Comparison of ENCODE assay signal across 1 cellular context in the genomic region with DNA sequence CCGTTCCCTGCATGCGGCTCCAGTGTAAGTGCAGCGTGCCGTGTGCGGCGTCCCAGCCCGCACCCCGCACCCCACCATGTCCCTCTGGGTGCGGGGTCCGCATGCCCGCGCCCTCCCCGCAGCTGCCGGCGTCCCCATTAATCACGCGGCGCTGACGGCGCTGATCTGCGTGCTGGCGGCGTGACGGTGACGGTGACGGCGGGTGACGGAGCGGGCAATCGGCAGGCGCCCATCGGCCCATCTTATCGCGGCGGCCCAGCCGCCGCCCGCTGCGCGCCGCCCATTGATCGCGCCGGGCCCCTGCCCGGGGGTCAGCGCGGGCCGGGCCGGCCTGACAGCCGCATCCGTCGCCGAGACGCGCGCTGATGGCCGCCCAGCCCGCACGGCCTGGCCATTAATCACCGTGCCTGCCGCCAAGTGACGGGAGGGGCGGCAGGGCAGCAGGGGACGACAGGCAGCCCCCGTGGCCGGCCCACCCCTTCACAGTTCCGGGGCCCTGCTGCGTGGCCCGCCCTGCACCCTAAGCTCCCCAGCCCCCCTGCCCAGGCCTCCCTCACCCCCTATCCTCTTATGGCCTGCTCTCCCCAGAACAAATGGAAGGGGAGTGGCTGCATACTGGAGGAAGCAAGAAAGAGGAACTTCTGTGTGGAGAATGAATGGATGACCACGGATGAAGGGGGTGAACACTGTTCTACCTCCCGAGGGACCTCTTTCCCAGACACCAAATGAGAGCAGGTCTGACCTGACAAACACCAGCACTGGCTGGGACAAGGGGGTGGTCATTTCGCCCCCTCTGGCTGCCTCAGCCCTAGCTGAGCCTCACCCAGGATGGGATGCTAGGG.
TF ChIP-seq lines count a peak whose summit lies in the region.

No MANE protein-coding gene starts in this region.

TF ChIP-seq in K562, 482 proteins besides CTCF, POLR2A, EP300 and RAD21 (continued from another document and continues in another):
- TF ChIP-seq, protein P1, sequence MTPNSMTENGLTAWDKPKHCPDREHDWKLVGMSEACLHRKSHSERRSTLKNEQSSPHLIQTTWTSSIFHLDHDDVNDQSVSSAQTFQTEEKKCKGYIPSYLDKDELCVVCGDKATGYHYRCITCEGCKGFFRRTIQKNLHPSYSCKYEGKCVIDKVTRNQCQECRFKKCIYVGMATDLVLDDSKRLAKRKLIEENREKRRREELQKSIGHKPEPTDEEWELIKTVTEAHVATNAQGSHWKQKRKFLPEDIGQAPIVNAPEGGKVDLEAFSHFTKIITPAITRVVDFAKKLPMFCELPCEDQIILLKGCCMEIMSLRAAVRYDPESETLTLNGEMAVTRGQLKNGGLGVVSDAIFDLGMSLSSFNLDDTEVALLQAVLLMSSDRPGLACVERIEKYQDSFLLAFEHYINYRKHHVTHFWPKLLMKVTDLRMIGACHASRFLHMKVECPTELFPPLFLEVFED (CRISPR knock-in tag; conservative IDR thresholded peaks at IDR 0.05) = no peak
- TF ChIP-seq, protein P2, sequence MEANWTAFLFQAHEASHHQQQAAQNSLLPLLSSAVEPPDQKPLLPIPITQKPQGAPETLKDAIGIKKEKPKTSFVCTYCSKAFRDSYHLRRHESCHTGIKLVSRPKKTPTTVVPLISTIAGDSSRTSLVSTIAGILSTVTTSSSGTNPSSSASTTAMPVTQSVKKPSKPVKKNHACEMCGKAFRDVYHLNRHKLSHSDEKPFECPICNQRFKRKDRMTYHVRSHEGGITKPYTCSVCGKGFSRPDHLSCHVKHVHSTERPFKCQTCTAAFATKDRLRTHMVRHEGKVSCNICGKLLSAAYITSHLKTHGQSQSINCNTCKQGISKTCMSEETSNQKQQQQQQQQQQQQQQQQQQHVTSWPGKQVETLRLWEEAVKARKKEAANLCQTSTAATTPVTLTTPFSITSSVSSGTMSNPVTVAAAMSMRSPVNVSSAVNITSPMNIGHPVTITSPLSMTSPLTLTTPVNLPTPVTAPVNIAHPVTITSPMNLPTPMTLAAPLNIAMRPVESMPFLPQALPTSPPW (CRISPR knock-in tag; IDR thresholded peaks at IDR 0.05) = peak; percentile 85
- TF ChIP-seq MYBL2 (IDR thresholded peaks at IDR 0.05; ENCODE audit: low read depth) (no peak), MYBL2 (CRISPR knock-in tag; IDR thresholded peaks at IDR 0.05; ENCODE audit: borderline replicate concordance) (no peak), ZBTB17 (CRISPR knock-in tag; IDR thresholded peaks at IDR 0.05) (no peak), TEAD1 (CRISPR knock-in tag; IDR thresholded peaks at IDR 0.05) (0 out of 4 replicates have a peak, but pooled peaks of 1 of the 2 experiments have one; percentile 8), KLF1 (tag; IDR thresholded peaks at IDR 0.05) (peak; percentile 54; the same call in 1 of the 2 replicates), TOE1 (IDR thresholded peaks at IDR 0.05; ENCODE audit: borderline replicate concordance) (no peak), TOE1 (CRISPR knock-in tag; IDR thresholded peaks at IDR 0.05; ENCODE audit: borderline replicate concordance, low read depth) (no peak), ZNF764 (CRISPR knock-in tag; IDR thresholded peaks at IDR 0.05; ENCODE audit: low read depth) (no peak), PCBP1 (IDR thresholded peaks at IDR 0.05; ENCODE audit: low read depth, low read length, poor library complexity, severe bottlenecking) (no peak), MAFF (IDR thresholded peaks at IDR 0.05; ENCODE audit: low read length) (no peak), CBX8 (IDR thresholded peaks at IDR 0.05; ENCODE audit: borderline replicate concordance, extremely low read depth, low read depth, low read length, poor library complexity, severe bottlenecking) (no peak), PHF21A (IDR thresholded peaks at IDR 0.05; ENCODE audit: borderline replicate concordance, low read depth) (no peak), CBX2 (IDR thresholded peaks at IDR 0.05; ENCODE audit: insufficient read depth, low read length, poor library complexity, severe bottlenecking) (no peak), RAD51 (IDR thresholded peaks at IDR 0.05; ENCODE audit: borderline replicate concordance, low read depth) (no peak), TRIM28 (IDR thresholded peaks at IDR 0.05) (no peak), NFYB (IDR thresholded peaks at IDR 0.05; ENCODE audit: extremely low read depth, insufficient read length) (no peak)
- TF ChIP-seq, protein P3, sequence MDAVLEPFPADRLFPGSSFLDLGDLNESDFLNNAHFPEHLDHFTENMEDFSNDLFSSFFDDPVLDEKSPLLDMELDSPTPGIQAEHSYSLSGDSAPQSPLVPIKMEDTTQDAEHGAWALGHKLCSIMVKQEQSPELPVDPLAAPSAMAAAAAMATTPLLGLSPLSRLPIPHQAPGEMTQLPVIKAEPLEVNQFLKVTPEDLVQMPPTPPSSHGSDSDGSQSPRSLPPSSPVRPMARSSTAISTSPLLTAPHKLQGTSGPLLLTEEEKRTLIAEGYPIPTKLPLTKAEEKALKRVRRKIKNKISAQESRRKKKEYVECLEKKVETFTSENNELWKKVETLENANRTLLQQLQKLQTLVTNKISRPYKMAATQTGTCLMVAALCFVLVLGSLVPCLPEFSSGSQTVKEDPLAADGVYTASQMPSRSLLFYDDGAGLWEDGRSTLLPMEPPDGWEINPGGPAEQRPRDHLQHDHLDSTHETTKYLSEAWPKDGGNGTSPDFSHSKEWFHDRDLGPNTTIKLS (IDR thresholded peaks at IDR 0.05; ENCODE audit: borderline replicate concordance, low read depth) = peak; percentile 38; the same call in 1 of the 2 replicates
- TF ChIP-seq, protein P4, sequence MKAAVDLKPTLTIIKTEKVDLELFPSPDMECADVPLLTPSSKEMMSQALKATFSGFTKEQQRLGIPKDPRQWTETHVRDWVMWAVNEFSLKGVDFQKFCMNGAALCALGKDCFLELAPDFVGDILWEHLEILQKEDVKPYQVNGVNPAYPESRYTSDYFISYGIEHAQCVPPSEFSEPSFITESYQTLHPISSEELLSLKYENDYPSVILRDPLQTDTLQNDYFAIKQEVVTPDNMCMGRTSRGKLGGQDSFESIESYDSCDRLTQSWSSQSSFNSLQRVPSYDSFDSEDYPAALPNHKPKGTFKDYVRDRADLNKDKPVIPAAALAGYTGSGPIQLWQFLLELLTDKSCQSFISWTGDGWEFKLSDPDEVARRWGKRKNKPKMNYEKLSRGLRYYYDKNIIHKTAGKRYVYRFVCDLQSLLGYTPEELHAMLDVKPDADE (conservative IDR thresholded peaks at IDR 0.05; ENCODE audit: control insufficient read depth, low read depth, low read length) = no peak
- TF ChIP-seq, protein P5, sequence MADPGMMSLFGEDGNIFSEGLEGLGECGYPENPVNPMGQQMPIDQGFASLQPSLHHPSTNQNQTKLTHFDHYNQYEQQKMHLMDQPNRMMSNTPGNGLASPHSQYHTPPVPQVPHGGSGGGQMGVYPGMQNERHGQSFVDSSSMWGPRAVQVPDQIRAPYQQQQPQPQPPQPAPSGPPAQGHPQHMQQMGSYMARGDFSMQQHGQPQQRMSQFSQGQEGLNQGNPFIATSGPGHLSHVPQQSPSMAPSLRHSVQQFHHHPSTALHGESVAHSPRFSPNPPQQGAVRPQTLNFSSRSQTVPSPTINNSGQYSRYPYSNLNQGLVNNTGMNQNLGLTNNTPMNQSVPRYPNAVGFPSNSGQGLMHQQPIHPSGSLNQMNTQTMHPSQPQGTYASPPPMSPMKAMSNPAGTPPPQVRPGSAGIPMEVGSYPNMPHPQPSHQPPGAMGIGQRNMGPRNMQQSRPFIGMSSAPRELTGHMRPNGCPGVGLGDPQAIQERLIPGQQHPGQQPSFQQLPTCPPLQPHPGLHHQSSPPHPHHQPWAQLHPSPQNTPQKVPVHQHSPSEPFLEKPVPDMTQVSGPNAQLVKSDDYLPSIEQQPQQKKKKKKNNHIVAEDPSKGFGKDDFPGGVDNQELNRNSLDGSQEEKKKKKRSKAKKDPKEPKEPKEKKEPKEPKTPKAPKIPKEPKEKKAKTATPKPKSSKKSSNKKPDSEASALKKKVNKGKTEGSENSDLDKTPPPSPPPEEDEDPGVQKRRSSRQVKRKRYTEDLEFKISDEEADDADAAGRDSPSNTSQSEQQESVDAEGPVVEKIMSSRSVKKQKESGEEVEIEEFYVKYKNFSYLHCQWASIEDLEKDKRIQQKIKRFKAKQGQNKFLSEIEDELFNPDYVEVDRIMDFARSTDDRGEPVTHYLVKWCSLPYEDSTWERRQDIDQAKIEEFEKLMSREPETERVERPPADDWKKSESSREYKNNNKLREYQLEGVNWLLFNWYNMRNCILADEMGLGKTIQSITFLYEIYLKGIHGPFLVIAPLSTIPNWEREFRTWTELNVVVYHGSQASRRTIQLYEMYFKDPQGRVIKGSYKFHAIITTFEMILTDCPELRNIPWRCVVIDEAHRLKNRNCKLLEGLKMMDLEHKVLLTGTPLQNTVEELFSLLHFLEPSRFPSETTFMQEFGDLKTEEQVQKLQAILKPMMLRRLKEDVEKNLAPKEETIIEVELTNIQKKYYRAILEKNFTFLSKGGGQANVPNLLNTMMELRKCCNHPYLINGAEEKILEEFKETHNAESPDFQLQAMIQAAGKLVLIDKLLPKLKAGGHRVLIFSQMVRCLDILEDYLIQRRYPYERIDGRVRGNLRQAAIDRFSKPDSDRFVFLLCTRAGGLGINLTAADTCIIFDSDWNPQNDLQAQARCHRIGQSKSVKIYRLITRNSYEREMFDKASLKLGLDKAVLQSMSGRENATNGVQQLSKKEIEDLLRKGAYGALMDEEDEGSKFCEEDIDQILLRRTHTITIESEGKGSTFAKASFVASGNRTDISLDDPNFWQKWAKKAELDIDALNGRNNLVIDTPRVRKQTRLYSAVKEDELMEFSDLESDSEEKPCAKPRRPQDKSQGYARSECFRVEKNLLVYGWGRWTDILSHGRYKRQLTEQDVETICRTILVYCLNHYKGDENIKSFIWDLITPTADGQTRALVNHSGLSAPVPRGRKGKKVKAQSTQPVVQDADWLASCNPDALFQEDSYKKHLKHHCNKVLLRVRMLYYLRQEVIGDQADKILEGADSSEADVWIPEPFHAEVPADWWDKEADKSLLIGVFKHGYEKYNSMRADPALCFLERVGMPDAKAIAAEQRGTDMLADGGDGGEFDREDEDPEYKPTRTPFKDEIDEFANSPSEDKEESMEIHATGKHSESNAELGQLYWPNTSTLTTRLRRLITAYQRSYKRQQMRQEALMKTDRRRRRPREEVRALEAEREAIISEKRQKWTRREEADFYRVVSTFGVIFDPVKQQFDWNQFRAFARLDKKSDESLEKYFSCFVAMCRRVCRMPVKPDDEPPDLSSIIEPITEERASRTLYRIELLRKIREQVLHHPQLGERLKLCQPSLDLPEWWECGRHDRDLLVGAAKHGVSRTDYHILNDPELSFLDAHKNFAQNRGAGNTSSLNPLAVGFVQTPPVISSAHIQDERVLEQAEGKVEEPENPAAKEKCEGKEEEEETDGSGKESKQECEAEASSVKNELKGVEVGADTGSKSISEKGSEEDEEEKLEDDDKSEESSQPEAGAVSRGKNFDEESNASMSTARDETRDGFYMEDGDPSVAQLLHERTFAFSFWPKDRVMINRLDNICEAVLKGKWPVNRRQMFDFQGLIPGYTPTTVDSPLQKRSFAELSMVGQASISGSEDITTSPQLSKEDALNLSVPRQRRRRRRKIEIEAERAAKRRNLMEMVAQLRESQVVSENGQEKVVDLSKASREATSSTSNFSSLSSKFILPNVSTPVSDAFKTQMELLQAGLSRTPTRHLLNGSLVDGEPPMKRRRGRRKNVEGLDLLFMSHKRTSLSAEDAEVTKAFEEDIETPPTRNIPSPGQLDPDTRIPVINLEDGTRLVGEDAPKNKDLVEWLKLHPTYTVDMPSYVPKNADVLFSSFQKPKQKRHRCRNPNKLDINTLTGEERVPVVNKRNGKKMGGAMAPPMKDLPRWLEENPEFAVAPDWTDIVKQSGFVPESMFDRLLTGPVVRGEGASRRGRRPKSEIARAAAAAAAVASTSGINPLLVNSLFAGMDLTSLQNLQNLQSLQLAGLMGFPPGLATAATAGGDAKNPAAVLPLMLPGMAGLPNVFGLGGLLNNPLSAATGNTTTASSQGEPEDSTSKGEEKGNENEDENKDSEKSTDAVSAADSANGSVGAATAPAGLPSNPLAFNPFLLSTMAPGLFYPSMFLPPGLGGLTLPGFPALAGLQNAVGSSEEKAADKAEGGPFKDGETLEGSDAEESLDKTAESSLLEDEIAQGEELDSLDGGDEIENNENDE (IDR thresholded peaks at IDR 0.05; ENCODE audit: low read depth, low read length) = no peak
- TF ChIP-seq, protein P6, sequence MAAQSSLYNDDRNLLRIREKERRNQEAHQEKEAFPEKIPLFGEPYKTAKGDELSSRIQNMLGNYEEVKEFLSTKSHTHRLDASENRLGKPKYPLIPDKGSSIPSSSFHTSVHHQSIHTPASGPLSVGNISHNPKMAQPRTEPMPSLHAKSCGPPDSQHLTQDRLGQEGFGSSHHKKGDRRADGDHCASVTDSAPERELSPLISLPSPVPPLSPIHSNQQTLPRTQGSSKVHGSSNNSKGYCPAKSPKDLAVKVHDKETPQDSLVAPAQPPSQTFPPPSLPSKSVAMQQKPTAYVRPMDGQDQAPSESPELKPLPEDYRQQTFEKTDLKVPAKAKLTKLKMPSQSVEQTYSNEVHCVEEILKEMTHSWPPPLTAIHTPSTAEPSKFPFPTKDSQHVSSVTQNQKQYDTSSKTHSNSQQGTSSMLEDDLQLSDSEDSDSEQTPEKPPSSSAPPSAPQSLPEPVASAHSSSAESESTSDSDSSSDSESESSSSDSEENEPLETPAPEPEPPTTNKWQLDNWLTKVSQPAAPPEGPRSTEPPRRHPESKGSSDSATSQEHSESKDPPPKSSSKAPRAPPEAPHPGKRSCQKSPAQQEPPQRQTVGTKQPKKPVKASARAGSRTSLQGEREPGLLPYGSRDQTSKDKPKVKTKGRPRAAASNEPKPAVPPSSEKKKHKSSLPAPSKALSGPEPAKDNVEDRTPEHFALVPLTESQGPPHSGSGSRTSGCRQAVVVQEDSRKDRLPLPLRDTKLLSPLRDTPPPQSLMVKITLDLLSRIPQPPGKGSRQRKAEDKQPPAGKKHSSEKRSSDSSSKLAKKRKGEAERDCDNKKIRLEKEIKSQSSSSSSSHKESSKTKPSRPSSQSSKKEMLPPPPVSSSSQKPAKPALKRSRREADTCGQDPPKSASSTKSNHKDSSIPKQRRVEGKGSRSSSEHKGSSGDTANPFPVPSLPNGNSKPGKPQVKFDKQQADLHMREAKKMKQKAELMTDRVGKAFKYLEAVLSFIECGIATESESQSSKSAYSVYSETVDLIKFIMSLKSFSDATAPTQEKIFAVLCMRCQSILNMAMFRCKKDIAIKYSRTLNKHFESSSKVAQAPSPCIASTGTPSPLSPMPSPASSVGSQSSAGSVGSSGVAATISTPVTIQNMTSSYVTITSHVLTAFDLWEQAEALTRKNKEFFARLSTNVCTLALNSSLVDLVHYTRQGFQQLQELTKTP (IDR thresholded peaks at IDR 0.05; ENCODE audit: low read depth in 1 of 2, partially characterized antibody in 2 of 2) = no peak
- TF ChIP-seq, protein P7, sequence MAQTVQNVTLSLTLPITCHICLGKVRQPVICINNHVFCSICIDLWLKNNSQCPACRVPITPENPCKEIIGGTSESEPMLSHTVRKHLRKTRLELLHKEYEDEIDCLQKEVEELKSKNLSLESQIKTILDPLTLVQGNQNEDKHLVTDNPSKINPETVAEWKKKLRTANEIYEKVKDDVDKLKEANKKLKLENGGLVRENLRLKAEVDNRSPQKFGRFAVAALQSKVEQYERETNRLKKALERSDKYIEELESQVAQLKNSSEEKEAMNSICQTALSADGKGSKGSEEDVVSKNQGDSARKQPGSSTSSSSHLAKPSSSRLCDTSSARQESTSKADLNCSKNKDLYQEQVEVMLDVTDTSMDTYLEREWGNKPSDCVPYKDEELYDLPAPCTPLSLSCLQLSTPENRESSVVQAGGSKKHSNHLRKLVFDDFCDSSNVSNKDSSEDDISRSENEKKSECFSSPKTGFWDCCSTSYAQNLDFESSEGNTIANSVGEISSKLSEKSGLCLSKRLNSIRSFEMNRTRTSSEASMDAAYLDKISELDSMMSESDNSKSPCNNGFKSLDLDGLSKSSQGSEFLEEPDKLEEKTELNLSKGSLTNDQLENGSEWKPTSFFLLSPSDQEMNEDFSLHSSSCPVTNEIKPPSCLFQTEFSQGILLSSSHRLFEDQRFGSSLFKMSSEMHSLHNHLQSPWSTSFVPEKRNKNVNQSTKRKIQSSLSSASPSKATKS (CRISPR knock-in tag; IDR thresholded peaks at IDR 0.05) = no peak
